1 cellular context compared by ENCODE assay signal in the genomic region with DNA sequence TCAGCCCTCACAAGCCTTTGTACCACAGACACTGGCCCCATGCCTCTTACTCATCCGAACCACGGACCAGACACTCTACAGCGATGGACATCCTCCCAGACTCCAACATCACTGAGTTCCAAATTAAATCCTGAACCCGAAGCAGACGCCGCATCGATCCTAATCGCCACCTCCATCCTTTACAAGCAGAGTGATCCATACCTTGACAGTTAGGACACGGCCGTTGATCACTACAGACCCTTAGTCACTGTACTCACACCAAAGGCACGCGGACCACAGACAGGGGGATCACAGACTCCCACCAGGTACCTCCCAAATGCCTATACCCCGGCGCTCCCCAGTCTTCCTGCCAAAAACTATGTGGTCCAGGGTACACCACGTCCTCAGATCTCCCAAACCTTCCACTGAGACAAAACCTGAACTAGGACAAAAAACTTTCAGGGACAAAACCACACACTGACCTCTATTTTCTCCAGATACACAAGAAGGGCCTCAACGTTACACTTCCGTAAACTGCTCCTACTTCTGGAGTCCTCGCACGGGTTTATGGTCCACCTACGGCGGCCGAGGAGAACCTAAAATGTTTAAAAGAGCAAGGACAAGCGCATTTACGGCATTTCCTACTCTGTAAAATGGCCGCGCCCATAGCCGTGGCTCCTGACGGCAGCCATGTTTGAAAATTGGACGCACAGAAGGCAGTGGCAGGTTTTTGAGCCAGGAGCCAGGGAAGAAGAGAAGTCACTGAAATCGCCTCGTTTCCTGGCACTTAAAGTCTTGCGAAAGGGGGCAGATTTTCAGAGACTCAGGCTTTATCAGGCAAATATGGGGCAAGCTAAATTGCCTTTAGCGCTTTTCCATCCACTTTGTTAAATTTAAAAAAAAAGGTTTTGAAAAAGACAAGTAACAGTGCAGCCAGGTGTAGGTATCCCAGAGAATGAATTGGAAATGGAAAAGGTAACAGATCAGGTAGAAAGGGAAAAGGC.
TF ChIP-seq lines count a peak whose summit lies in the region.

Gene ZNF350, minus strand, starts transcription at position 532 of the 983 bp plus-strand sequence. CDS start 12,480 bp downstream, outside the sequence.

TF ChIP-seq in IMR-90, 13 proteins besides CTCF, POLR2A, EP300 and RAD21 (continued from another document):
- TF ChIP-seq, protein P1, sequence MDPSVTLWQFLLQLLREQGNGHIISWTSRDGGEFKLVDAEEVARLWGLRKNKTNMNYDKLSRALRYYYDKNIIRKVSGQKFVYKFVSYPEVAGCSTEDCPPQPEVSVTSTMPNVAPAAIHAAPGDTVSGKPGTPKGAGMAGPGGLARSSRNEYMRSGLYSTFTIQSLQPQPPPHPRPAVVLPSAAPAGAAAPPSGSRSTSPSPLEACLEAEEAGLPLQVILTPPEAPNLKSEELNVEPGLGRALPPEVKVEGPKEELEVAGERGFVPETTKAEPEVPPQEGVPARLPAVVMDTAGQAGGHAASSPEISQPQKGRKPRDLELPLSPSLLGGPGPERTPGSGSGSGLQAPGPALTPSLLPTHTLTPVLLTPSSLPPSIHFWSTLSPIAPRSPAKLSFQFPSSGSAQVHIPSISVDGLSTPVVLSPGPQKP (IDR thresholded peaks at IDR 0.05; ENCODE audit: borderline replicate concordance, low read depth, low read length) = no peak
- no peak for TF ChIP-seq CEBPB (IDR thresholded peaks at IDR 0.05; ENCODE audit: low read depth, low read length)
- TF ChIP-seq MAZ (IDR thresholded peaks at IDR 0.05; ENCODE audit: borderline replicate concordance, low read depth, low read length) = peak; percentile 40; the same call in 1 of the 2 replicates
- TF ChIP-seq BHLHE40 (IDR thresholded peaks at IDR 0.05; ENCODE audit: low read depth, low read length) = peak; percentile 62
- TF ChIP-seq, protein P2, sequence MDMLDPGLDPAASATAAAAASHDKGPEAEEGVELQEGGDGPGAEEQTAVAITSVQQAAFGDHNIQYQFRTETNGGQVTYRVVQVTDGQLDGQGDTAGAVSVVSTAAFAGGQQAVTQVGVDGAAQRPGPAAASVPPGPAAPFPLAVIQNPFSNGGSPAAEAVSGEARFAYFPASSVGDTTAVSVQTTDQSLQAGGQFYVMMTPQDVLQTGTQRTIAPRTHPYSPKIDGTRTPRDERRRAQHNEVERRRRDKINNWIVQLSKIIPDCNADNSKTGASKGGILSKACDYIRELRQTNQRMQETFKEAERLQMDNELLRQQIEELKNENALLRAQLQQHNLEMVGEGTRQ (IDR thresholded peaks at IDR 0.05; ENCODE audit: low read depth, low read length) = no peak
- peak; percentile 61 for TF ChIP-seq RCOR1 (IDR thresholded peaks at IDR 0.05; ENCODE audit: insufficient replicate concordance, low read length)
- peak; percentile 89; the same call in 1 of the 2 replicates for TF ChIP-seq CHD1 (IDR thresholded peaks at IDR 0.05; ENCODE audit: low read depth, low read length)
- TF ChIP-seq RFX5 (IDR thresholded peaks at IDR 0.05; ENCODE audit: low read depth, low read length) = no peak
- TF ChIP-seq NFE2L2 (IDR thresholded peaks at IDR 0.05; ENCODE audit: low read depth, low read length) = no peak
- no peak for TF ChIP-seq SMC3 (IDR thresholded peaks at IDR 0.05; ENCODE audit: low read depth, low read length)
- TF ChIP-seq MXI1 (IDR thresholded peaks at IDR 0.05; ENCODE audit: borderline replicate concordance, low read depth, low read length) = peak; percentile 59; the same call in 1 of the 2 replicates
- TF ChIP-seq FOS (IDR thresholded peaks at IDR 0.05; ENCODE audit: low read depth, low read length) = 0 out of 2 replicates have a peak, but pooled peaks have one; percentile 9
